Comparison of ENCODE assay signal across 3 cellular contexts in genomic region chr18:49332679-49333078, GRCh38.
"Had no signal": no experiment of that assay in that cellular context is flagged by ENCODE, and none has a peak within 500 bp of the region (broad histone marks: within the 10 kb centered on the region; RNA-seq: fewer than 3 reads in every experiment).

No MANE protein-coding gene starts in this region.

- DNase-seq: GDM1, GF-D8 had no signal

- H3K4me3 ChIP-seq: GM12878 had no signal

- ATAC-seq: GM12878 had no signal
